ENCODE assay signal across 7 cellular contexts in the genomic region with DNA sequence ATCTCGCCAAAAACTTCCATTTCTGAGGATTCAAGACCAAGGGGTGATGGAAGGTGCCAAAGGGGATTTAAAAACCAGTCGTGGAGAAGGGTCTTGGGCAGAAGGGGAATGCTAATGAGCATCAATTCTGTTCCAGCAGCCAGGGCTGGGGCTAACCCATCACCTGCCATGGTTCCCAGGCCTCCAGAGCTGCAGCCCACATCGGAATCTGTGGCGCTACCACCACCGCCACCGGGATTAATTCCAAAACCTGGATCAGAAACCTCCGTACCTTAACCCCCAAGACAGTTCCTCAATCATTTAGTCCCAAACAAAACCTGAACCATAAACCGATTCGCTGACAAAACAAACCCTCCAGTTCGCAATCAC.
A peak's percentile ranks its signal among the peaks of the same experiment; 100 is the strongest.
DNase-seq lines count a peak whose midpoint lies in the region; ATAC-seq and FAIRE-seq lines count a peak whose summit lies in the region.

No MANE protein-coding gene starts in this region.

- peak; percentile 16 for ATAC-seq in GM18907 (IDR thresholded peaks at IDR 0.05; ENCODE audit: unreplicated experiment)
- ATAC-seq in HG02852 (IDR thresholded peaks at IDR 0.05; ENCODE audit: unreplicated experiment), result no peak

- H3K9me3 ChIP-seq in mucosa of rectum (ENCODE audit: control insufficient read depth in 2 of 2, low read length in 2 of 2), result peaks cover 10 to 11% of the 10 kb centered on the region in 2 donors

- H3K4me1 ChIP-seq in mucosa of rectum (ENCODE audit: control insufficient read depth in 2 of 2, insufficient read depth in 2 of 2, low read length in 2 of 2), result peaks cover 3 to 4% of the 10 kb centered on the region in 2 donors

- H3K9ac ChIP-seq in mucosa of rectum (ENCODE audit: low read depth in 1 of 2, low read length in 2 of 2), result peak overlapping the region; percentile 85 to 91

- H3K27ac ChIP-seq in mucosa of rectum (ENCODE audit: low read depth in 2 of 2, low read length in 2 of 2), result peak overlapping the region; percentile 67 to 89

- no peak for FAIRE-seq in RCC 7860 (lab: Jason Lieb, UNC)

- DNase-seq in NCI-H748 (lab: John Stamatoyannopoulos, UW; ENCODE audit: unreplicated experiment) (peak; percentile 54), ecto neural progenitor cell (ENCODE audit: low spot score) (peak; percentile 58), RCC 7860 (ENCODE audit: low spot score) (no peak), NOMO-1 treated with DMSO at 0.1 percent for 48 hours (lab: John Stamatoyannopoulos, UW; ENCODE audit: unreplicated experiment) (no peak)

- H3K36me3 ChIP-seq in mucosa of rectum (ENCODE audit: control insufficient read depth in 2 of 2, insufficient read depth in 2 of 2, low read length in 2 of 2), result peaks cover 11 to 12% of the 10 kb centered on the region in 2 donors

- H3K4me3 ChIP-seq in mucosa of rectum (ENCODE audit: low read length in 2 of 2), result peak overlapping the region; percentile 88 to 99

- H3K27me3 ChIP-seq in mucosa of rectum (ENCODE audit: control insufficient read depth in 2 of 2, insufficient read depth in 2 of 2, low read length in 2 of 2), result no peaks in the 10 kb centered on the region

Comparison
In these comparisons a context has a peak if more than half of its experiments do, and no peak if none do; other contexts are left out.
1. DNase-seq: peak in NCI-H748 (single experiment) and ecto neural progenitor cell (single experiment); none in RCC 7860 (single experiment) and NOMO-1 treated with DMSO at 0.1 percent for 48 hours (single experiment).